Comparison of ENCODE assay signal across 8 cellular contexts in genomic region chr17:66191607-66192377, GRCh38. TPM values are rescaled to one million over a fixed set of nuclear protein-coding genes. Genes with fewer than 3 reads are reported as not detected.
DNase-seq lines count a peak whose midpoint lies in the region; ATAC-seq and TF ChIP-seq lines count a peak whose summit lies in the region.

CEP112 (minus strand) TSS chr17:66192133.

- TF ChIP-seq CTCF in Peyer's patch (IDR thresholded peaks at IDR 0.05), result peak in 2 of 6 experiments; percentile 12 to 15
- no peak for TF ChIP-seq CTCF in fibroblast of the aortic adventitia (IDR thresholded peaks at IDR 0.05; ENCODE audit: insufficient read depth, low read length)

- no peak for TF ChIP-seq POLR2A in Peyer's patch (IDR thresholded peaks at IDR 0.05)

- H3K36me3 ChIP-seq in BLaER1 (no peaks in the 10 kb centered on the region), Peyer's patch (no peaks in the 10 kb centered on the region)

- peak within 1 kb of the TSS; percentile 77 for H3K4me3 Mint-ChIP-seq in activated T-helper 2 cell treated with anti-CD3 and anti-CD28 coated beads, Interferon-gamma antibody, Interleukin-2, Interleukin-4, amounts not matched to agents 10 μg/mL and 5 μg/mL and 100 μg/mL, durations not matched to agents 14 hours and 24 hours and 36 hours (ENCODE audit: low read depth)
- H3K4me3 Mint-ChIP-seq in natural killer cell treated with Interleukin-12 subunit alpha and Interleukin-12 subunit beta and Interleukin-15 and Interleukin-18, amount 100 ng/mL, for 72 hours, result peak within 1 kb of the TSS; percentile 76

- peak within 1 kb of the TSS; percentile 93 for H3K4me2 ChIP-seq in BLaER1

- intact Hi-C loops in activated T-helper 2 cell treated with anti-CD3 and anti-CD28 coated beads, Interferon-gamma antibody, Interleukin-2, Interleukin-4, amounts not matched to agents 10 μg/mL and 5 μg/mL and 100 μg/mL, durations not matched to agents 14 hours and 24 hours and 36 hours (cut with micrococcal nuclease), result no loop called here

- peak within 1 kb of the TSS; percentile 46 for H3K27ac Mint-ChIP-seq in activated T-helper 2 cell treated with anti-CD3 and anti-CD28 coated beads, Interferon-gamma antibody, Interleukin-2, Interleukin-4, amounts not matched to agents 10 μg/mL and 5 μg/mL and 100 μg/mL, durations not matched to agents 14 hours and 24 hours and 36 hours
- peak within 1 kb of the TSS; percentile 66 to 87 for H3K27ac Mint-ChIP-seq in natural killer cell treated with Interleukin-12 subunit alpha and Interleukin-12 subunit beta and Interleukin-15 and Interleukin-18, amount 100 ng/mL, for 72 hours

- H3K4me1 ChIP-seq in BLaER1, result peaks cover 44% of the 10 kb centered on the region
- H3K4me1 ChIP-seq in Peyer's patch, result peaks cover 0 to 17% (median 0%) of the 10 kb centered on the region in 4 donors

- H3K4me3 ChIP-seq in BLaER1 (peak within 1 kb of the TSS; percentile 80), Peyer's patch (peak within 1 kb of the TSS; percentile 63 to 95 (median 70)), fibroblast of the aortic adventitia (ENCODE audit: low read depth, low read length) (peak within 1 kb of the TSS; percentile 71)

- H3K27ac ChIP-seq in BLaER1 (peak within 1 kb of the TSS; percentile 74), Peyer's patch (peak within 1 kb of the TSS; percentile 16 to 73 (median 48))

- DNase-seq in Peyer's patch, result peak; percentile 77 to 92 (median 85)
- peak; percentile 81 for DNase-seq in activated T-helper 2 cell treated with anti-CD3 and anti-CD28 coated beads, Interferon-gamma antibody, Interleukin-2, Interleukin-4, amounts not matched to agents 10 μg/mL and 5 μg/mL and 100 μg/mL, durations not matched to agents 14 hours and 24 hours and 36 hours (ENCODE audit: low spot score)
- peak; percentile 49 for DNase-seq in fibroblast of the aortic adventitia (ENCODE audit: low read depth)
- DNase-seq in natural killer cell treated with Interleukin-12 subunit alpha and Interleukin-12 subunit beta and Interleukin-15 and Interleukin-18, amount 100 ng/mL, for 72 hours (ENCODE audit: low spot score), result peak; percentile 93
- peak; percentile 70 to 94 (median 75) for DNase-seq in stimulated activated naive CD4-positive, alpha-beta T cell (lab: John Stamatoyannopoulos, UW)

- ATAC-seq in GM21367 (IDR thresholded peaks at IDR 0.05; ENCODE audit: unreplicated experiment), result peak; percentile 67
- peak; percentile 94 to 96 for ATAC-seq in natural killer cell treated with Interleukin-12 subunit alpha and Interleukin-12 subunit beta and Interleukin-15 and Interleukin-18, amount 100 ng/mL, for 72 hours

- H3K9me3 ChIP-seq in BLaER1, result no peaks in the 10 kb centered on the region
- no peaks in the 10 kb centered on the region for H3K9me3 ChIP-seq in Peyer's patch

- no peaks in the 10 kb centered on the region for H4K20me1 ChIP-seq in BLaER1

- H3K9me3 Mint-ChIP-seq in activated T-helper 2 cell treated with anti-CD3 and anti-CD28 coated beads, Interferon-gamma antibody, Interleukin-2, Interleukin-4, amounts not matched to agents 10 μg/mL and 5 μg/mL and 100 μg/mL, durations not matched to agents 14 hours and 24 hours and 36 hours, result no peaks in the 10 kb centered on the region
- H3K9me3 Mint-ChIP-seq in natural killer cell treated with Interleukin-12 subunit alpha and Interleukin-12 subunit beta and Interleukin-15 and Interleukin-18, amount 100 ng/mL, for 72 hours, result no peaks in the 10 kb centered on the region

- no peak for TF ChIP-seq EP300 in Ishikawa (IDR thresholded peaks at IDR 0.05; ENCODE audit: borderline replicate concordance)

- H3K36me3 Mint-ChIP-seq in activated T-helper 2 cell treated with anti-CD3 and anti-CD28 coated beads, Interferon-gamma antibody, Interleukin-2, Interleukin-4, amounts not matched to agents 10 μg/mL and 5 μg/mL and 100 μg/mL, durations not matched to agents 14 hours and 24 hours and 36 hours (ENCODE audit: low read depth), result no peaks in the 10 kb centered on the region
- no peaks in the 10 kb centered on the region for H3K36me3 Mint-ChIP-seq in natural killer cell treated with Interleukin-12 subunit alpha and Interleukin-12 subunit beta and Interleukin-15 and Interleukin-18, amount 100 ng/mL, for 72 hours

- H3K4me1 Mint-ChIP-seq in activated T-helper 2 cell treated with anti-CD3 and anti-CD28 coated beads, Interferon-gamma antibody, Interleukin-2, Interleukin-4, amounts not matched to agents 10 μg/mL and 5 μg/mL and 100 μg/mL, durations not matched to agents 14 hours and 24 hours and 36 hours (ENCODE audit: low read depth), result peaks cover 14% of the 10 kb centered on the region
- H3K4me1 Mint-ChIP-seq in natural killer cell treated with Interleukin-12 subunit alpha and Interleukin-12 subunit beta and Interleukin-15 and Interleukin-18, amount 100 ng/mL, for 72 hours (ENCODE audit: low read depth in 2 of 2), result peaks cover 8 to 16% of the 10 kb centered on the region in 2 donors

- peaks cover 4% of the 10 kb centered on the region for H3K27me3 Mint-ChIP-seq in activated T-helper 2 cell treated with anti-CD3 and anti-CD28 coated beads, Interferon-gamma antibody, Interleukin-2, Interleukin-4, amounts not matched to agents 10 μg/mL and 5 μg/mL and 100 μg/mL, durations not matched to agents 14 hours and 24 hours and 36 hours (ENCODE audit: low read depth)
- no peaks in the 10 kb centered on the region for H3K27me3 Mint-ChIP-seq in natural killer cell treated with Interleukin-12 subunit alpha and Interleukin-12 subunit beta and Interleukin-15 and Interleukin-18, amount 100 ng/mL, for 72 hours

- H3K27me3 ChIP-seq in BLaER1 (no peaks in the 10 kb centered on the region), Peyer's patch (no peaks in the 10 kb centered on the region)

- TF ChIP-seq RAD21 in Ishikawa (IDR thresholded peaks at IDR 0.05; ENCODE audit: low read depth), result no peak

- H3K9ac ChIP-seq in BLaER1, result peak within 1 kb of the TSS; percentile 80

TF ChIP-seq in Ishikawa, 13 proteins besides CTCF, POLR2A, EP300 and RAD21:
- TF ChIP-seq FOXM1 (IDR thresholded peaks at IDR 0.05; ENCODE audit: borderline replicate concordance, low read depth), result no peak
- peak; percentile 42; the same call in 1 of the 2 replicates for TF ChIP-seq MAX (IDR thresholded peaks at IDR 0.05)
- TF ChIP-seq EGR1 (IDR thresholded peaks at IDR 0.05), result peak; percentile 56
- TF ChIP-seq ZBTB7A (IDR thresholded peaks at IDR 0.05; ENCODE audit: low read depth), result peak; percentile 92
- TF ChIP-seq YY1 (IDR thresholded peaks at IDR 0.05; ENCODE audit: low read depth), result no peak
- no peak for TF ChIP-seq CREB1 (IDR thresholded peaks at IDR 0.05; ENCODE audit: low read depth)
- TF ChIP-seq TCF12 (IDR thresholded peaks at IDR 0.05; ENCODE audit: low read depth), result peak; percentile 7; the same call in 1 of the 2 replicates

RNA-seq across cellular contexts. Expression of gene CEP112, which starts in this region (rescaled TPM):
- total RNA-seq in Peyer's patch, result 10 to 100 TPM in 1 of 4 donors, 1 to 10 TPM in 2, under 1 TPM in 1; 0.53 to 41.3 (median 5.7) TPM
- 0.66 and 1.1 TPM in 2 replicates for total RNA-seq in activated T-helper 2 cell treated with anti-CD3 and anti-CD28 coated beads, Interferon-gamma antibody, Interleukin-2, Interleukin-4, amounts not matched to agents 10 μg/mL and 5 μg/mL and 100 μg/mL, durations not matched to agents 14 hours and 24 hours and 36 hours
- total RNA-seq in fibroblast of the aortic adventitia (ENCODE audit: low replicate concordance), result 7.2 and 10.6 TPM in 2 replicates
- total RNA-seq in natural killer cell treated with Interleukin-12 subunit alpha and Interleukin-12 subunit beta and Interleukin-15 and Interleukin-18, amount 100 ng/mL, for 72 hours, result 1 to 10 TPM; 2.3 to 5.5 TPM

Comparison
In these comparisons a context has a peak if more than half of its experiments do, and no peak if none do; other contexts are left out.
1. Peak in every context shown above with its lines: DNase-seq, ATAC-seq, H3K4me3 ChIP-seq and H3K27ac ChIP-seq.